ENCODE assay signal across 1 cellular context in genomic region chr3:142150271-142150670, GRCh38.
A peak's percentile ranks its signal among the peaks of the same experiment; 100 is the strongest.
TF ChIP-seq lines count a peak whose summit lies in the region.

No MANE protein-coding gene starts in this region.

TF ChIP-seq in K562, 482 proteins besides CTCF, POLR2A, EP300 and RAD21:
- TF ChIP-seq POLR2AphosphoS2 (IDR thresholded peaks at IDR 0.05; ENCODE audit: low read length) (no peak), ZNF316 (IDR thresholded peaks at IDR 0.05) (peak; percentile 53), RUNX1 (IDR thresholded peaks at IDR 0.05; ENCODE audit: low read depth) (no peak), TRIM28 (IDR thresholded peaks at IDR 0.05) (0 out of 2 replicates have a peak, but pooled peaks have one; percentile 20)
